Comparison of ENCODE assay signal across 16 cellular contexts in genomic region chr5:114377050-114377844, GRCh38. TPM values are rescaled to one million over a fixed set of nuclear protein-coding genes. Genes with fewer than 3 reads are reported as not detected.
A peak's percentile ranks its signal among the peaks of the same experiment; 100 is the strongest.
DNase-seq lines count a peak whose midpoint lies in the region; TF ChIP-seq lines count a peak whose summit lies in the region.
"Had no signal": no experiment of that assay in that cellular context is flagged by ENCODE, and none has a peak within 500 bp of the region (broad histone marks: within the 10 kb centered on the region; RNA-seq: fewer than 3 reads in every experiment).

No MANE protein-coding gene starts in this region.

- no peak overlapping the region for H3K4me3 ChIP-seq in prostate gland
- no peak overlapping the region for H3K4me3 ChIP-seq in effector memory CD4-positive, alpha-beta T cell (ENCODE audit: insufficient read depth, low read depth, low read length, poor library complexity, severe bottlenecking)
- H3K4me3 ChIP-seq: BLaER1 treated with 17β-estradiol and CSF1 and Interleukin-3, amounts not matched to agents 10 nM and 100 nM; HAP-1; K562 had no signal

- WGBS in prostate gland: 45% methylated on average over 7 of the region's 7 CpGs

- H3K9me3 ChIP-seq in prostate gland: no peaks in the 10 kb centered on the region
- H3K9me3 ChIP-seq in effector memory CD4-positive, alpha-beta T cell (ENCODE audit: control insufficient read depth, low read length): no peaks in the 10 kb centered on the region
- H3K9me3 ChIP-seq: BLaER1 treated with 17β-estradiol and CSF1 and Interleukin-3, amounts not matched to agents 10 nM and 100 nM; HAP-1 had no signal

- H3K36me3 ChIP-seq in prostate gland: no peaks in the 10 kb centered on the region
- H3K36me3 ChIP-seq in effector memory CD4-positive, alpha-beta T cell (ENCODE audit: control insufficient read depth, insufficient read depth, low read length): no peaks in the 10 kb centered on the region
- H3K36me3 ChIP-seq: BLaER1 treated with 17β-estradiol and CSF1 and Interleukin-3, amounts not matched to agents 10 nM and 100 nM; HAP-1 had no signal

- DNase-seq in NCI-H82 (lab: John Stamatoyannopoulos, UW) (peak; percentile 1), NCI-H82 treated with DMSO at 0.1 percent for 48 hours (lab: John Stamatoyannopoulos, UW; ENCODE audit: unreplicated experiment) (no peak), D341Med (ENCODE audit: low spot score) (peak; percentile 25), glutamatergic neuron (no peak), prostate gland (ENCODE audit: low spot score) (no peak), midbrain (lab: John Stamatoyannopoulos, UW) (no peak)
- DNase-seq in effector memory CD4-positive, alpha-beta T cell: no peak
- DNase-seq: ACHN; CD4-positive, alpha-beta T cell; DMS153; DND-41; GDM1 had no signal

- H3K27ac Mint-ChIP-seq in glutamatergic neuron (ENCODE audit: unreplicated experiment): peak overlapping the region; percentile 80
- H3K27ac Mint-ChIP-seq: CD4-positive, alpha-beta T cell had no signal

- H3K27ac ChIP-seq in prostate gland: peak overlapping the region; percentile 61 to 68
- no peak overlapping the region for H3K27ac ChIP-seq in effector memory CD4-positive, alpha-beta T cell (ENCODE audit: insufficient read depth, low read length, poor library complexity, severe bottlenecking)
- H3K27ac ChIP-seq: BLaER1 treated with 17β-estradiol and CSF1 and Interleukin-3, amounts not matched to agents 10 nM and 100 nM had no signal

- H3K36me3 Mint-ChIP-seq in glutamatergic neuron (ENCODE audit: unreplicated experiment): no peaks in the 10 kb centered on the region

- peak overlapping the region; percentile 0 for H3K4me3 Mint-ChIP-seq in glutamatergic neuron (ENCODE audit: unreplicated experiment)
- H3K4me3 Mint-ChIP-seq: CD4-positive, alpha-beta T cell had no signal

- H3K27me3 ChIP-seq in prostate gland (replicated peaks; ENCODE audit: insufficient read depth): no peaks in the 10 kb centered on the region
- H3K27me3 ChIP-seq in effector memory CD4-positive, alpha-beta T cell (replicated peaks; ENCODE audit: control insufficient read depth, insufficient read depth, low read length, poor library complexity, severe bottlenecking): no peaks in the 10 kb centered on the region
- H3K27me3 ChIP-seq: BLaER1 treated with 17β-estradiol and CSF1 and Interleukin-3, amounts not matched to agents 10 nM and 100 nM had no signal

- H3K27me3 Mint-ChIP-seq in glutamatergic neuron (ENCODE audit: unreplicated experiment): peaks cover 5% of the 10 kb centered on the region
- H3K27me3 Mint-ChIP-seq: CD4-positive, alpha-beta T cell had no signal

- no peaks in the 10 kb centered on the region for H3K4me1 ChIP-seq in prostate gland (replicated peaks)
- H3K4me1 ChIP-seq in effector memory CD4-positive, alpha-beta T cell (ENCODE audit: control insufficient read depth, insufficient read depth, low read length, poor library complexity, severe bottlenecking): no peaks in the 10 kb centered on the region
- H3K4me1 ChIP-seq: BLaER1 treated with 17β-estradiol and CSF1 and Interleukin-3, amounts not matched to agents 10 nM and 100 nM; HAP-1 had no signal

- intact Hi-C loops in prostate gland (cut with DNase I): no loop called here

- no peak for TF ChIP-seq POLR2A in prostate gland (IDR thresholded peaks at IDR 0.05)

- peaks cover 4% of the 10 kb centered on the region for H3K9me3 Mint-ChIP-seq in glutamatergic neuron (ENCODE audit: unreplicated experiment)
- H3K9me3 Mint-ChIP-seq: CD4-positive, alpha-beta T cell had no signal

- TF ChIP-seq CTCF in glutamatergic neuron (IDR thresholded peaks at IDR 0.05; ENCODE audit: partially characterized antibody, unreplicated experiment): no peak
- no peak for TF ChIP-seq CTCF in prostate gland (IDR thresholded peaks at IDR 0.05)

- H3K4me1 Mint-ChIP-seq in glutamatergic neuron (ENCODE audit: low read depth, unreplicated experiment): peaks cover 38% of the 10 kb centered on the region

RNA-seq across cellular contexts. Expression of gene KCNN2, which starts 15.4 kb away (rescaled TPM):
- total RNA-seq in glutamatergic neuron (ENCODE audit: unreplicated experiment) (2.3 TPM), prostate gland (10 to 100 TPM; 13.9 to 15.3 TPM)
- total RNA-seq: A172; CD4-positive, alpha-beta T cell had no signal

Comparison
In these comparisons a context has a peak if more than half of its experiments do, and no peak if none do; other contexts are left out.
1. DNase-seq: peak in NCI-H82 (single experiment) and D341Med (single experiment); none in NCI-H82 treated with DMSO at 0.1 percent for 48 hours (single experiment), glutamatergic neuron (single experiment), prostate gland (single experiment), midbrain (single experiment) and effector memory CD4-positive, alpha-beta T cell (0 of 3).